In the genomic region with DNA sequence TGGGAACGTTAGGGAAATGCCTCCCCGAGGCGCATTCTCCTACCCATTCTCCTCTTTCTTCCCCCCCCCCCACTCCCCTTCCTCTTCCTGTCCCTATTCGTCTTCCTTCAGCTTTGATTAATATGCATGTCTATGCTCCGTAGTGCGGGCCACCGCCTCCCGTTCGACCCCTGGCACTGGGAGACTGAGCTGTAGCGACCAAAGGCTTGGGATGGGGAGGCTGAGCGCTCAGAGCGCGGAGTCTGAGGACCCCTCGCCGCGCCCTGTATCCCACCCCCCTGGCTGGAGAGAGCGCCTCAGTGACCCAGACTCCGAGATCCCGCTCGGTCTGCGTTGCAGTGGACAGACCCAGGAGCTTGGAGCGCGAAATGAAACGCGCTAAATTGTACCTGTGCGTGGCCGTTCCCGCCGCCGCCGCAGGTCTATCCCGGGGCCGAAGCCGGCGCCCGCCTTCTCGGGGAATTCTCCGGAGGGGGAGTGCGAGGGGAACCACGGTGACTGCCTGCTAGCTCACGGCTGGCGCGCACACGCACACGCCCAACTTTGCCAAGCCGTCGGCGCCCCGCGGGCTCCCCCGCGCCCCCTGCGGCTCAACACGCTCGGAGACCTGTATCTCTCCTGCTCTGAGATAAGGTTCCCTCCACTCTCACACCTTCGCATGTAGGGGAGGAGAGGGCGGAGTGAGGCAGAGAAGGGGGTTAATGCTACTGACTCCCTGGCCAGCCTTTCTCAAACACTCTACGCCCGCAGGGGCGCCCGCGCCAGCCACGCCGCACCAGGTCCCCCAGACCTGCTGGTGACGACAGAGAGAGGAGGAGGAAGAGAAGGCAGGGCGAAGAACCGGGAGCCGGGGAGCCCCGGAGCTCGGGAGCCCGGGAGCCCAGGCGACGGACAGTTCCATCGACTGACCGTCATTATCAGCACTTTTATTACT, we compare ENCODE assay signal across 12 cellular contexts. TPM values are rescaled to one million over a fixed set of nuclear protein-coding genes. Genes with fewer than 3 reads are reported as not detected.
DNase-seq lines count a peak whose midpoint lies in the region; ATAC-seq and TF ChIP-seq lines count a peak whose summit lies in the region.
"Had no signal": no experiment of that assay in that cellular context is flagged by ENCODE, and none has a peak within 500 bp of the region (broad histone marks: within the 10 kb centered on the region; RNA-seq: fewer than 3 reads in every experiment).

No MANE protein-coding gene starts in this region.

- ATAC-seq in GM21360 (IDR thresholded peaks at IDR 0.05; ENCODE audit: unreplicated experiment) (no peak), HG03442 (IDR thresholded peaks at IDR 0.05; ENCODE audit: unreplicated experiment) (no peak)

- no peak for TF ChIP-seq CTCF in esophagus squamous epithelium (IDR thresholded peaks at IDR 0.05)
- no peak for TF ChIP-seq CTCF in parathyroid adenoma (IDR thresholded peaks at IDR 0.05)

- no peak for TF ChIP-seq POLR2A in esophagus squamous epithelium (IDR thresholded peaks at IDR 0.05)

- intact Hi-C loops in esophagus squamous epithelium (cut with DNase I): no loop called here

- H3K27me3 ChIP-seq in BLaER1 (peaks cover 73% of the 10 kb centered on the region), esophagus squamous epithelium (peaks cover 0 to 59% (median 8%) of the 10 kb centered on the region in 4 donors), parathyroid adenoma (ENCODE audit: control insufficient read depth, insufficient read depth, low read length) (no peaks in the 10 kb centered on the region)
- H3K27me3 ChIP-seq: thyroid gland had no signal

- H3K27ac ChIP-seq in BLaER1 (no peak overlapping the region), esophagus squamous epithelium (peak overlapping the region in 1 of 4 donors; percentile 61), parathyroid adenoma (no peak overlapping the region)
- H3K27ac ChIP-seq: colonic mucosa, thyroid gland had no signal

- no peaks in the 10 kb centered on the region for H3K79me2 ChIP-seq in parathyroid adenoma

- peaks cover 38% of the 10 kb centered on the region for H3K9me3 ChIP-seq in BLaER1
- no peaks in the 10 kb centered on the region for H3K9me3 ChIP-seq in esophagus squamous epithelium
- H3K9me3 ChIP-seq in parathyroid adenoma (ENCODE audit: control insufficient read depth, low read length): no peaks in the 10 kb centered on the region
- H3K9me3 ChIP-seq: colonic mucosa, thyroid gland had no signal

- no peak overlapping the region for H2AFZ ChIP-seq in parathyroid adenoma

- H3K4me1 ChIP-seq in BLaER1: peaks cover 4% of the 10 kb centered on the region; the same call in 1 of the 2 replicates
- peaks cover 0 to 35% (median 0%) of the 10 kb centered on the region in 3 donors for H3K4me1 ChIP-seq in esophagus squamous epithelium
- H3K4me1 ChIP-seq in parathyroid adenoma: no peaks in the 10 kb centered on the region
- H3K4me1 ChIP-seq: colonic mucosa, thyroid gland had no signal

- DNase-seq in HK-2 (ENCODE audit: unreplicated experiment) (peak; percentile 39), esophagus squamous epithelium (lab: John Stamatoyannopoulos, UW) (no peak), NCI-H187 (lab: John Stamatoyannopoulos, UW) (no peak), hepatic stellate cell (ENCODE audit: low spot score) (no peak)
- DNase-seq: kidney had no signal

- WGBS in esophagus squamous epithelium, 2 donors: 3 to 40% methylated on average over 5 to 10 of the region's 75 CpGs

- H3K4me3 ChIP-seq in BLaER1: 0 out of 2 replicates have a peak overlapping the region, but pooled peaks have one; percentile 11
- peak overlapping the region in 3 of 4 donors; percentile 36 to 59 (median 47) for H3K4me3 ChIP-seq in esophagus squamous epithelium
- no peak overlapping the region for H3K4me3 ChIP-seq in parathyroid adenoma (ENCODE audit: low read depth, low read length)

- H3K9ac ChIP-seq in BLaER1 (no peak overlapping the region), parathyroid adenoma (no peak overlapping the region)

- no peaks in the 10 kb centered on the region; the same call in 1 of the 2 replicates for H4K20me1 ChIP-seq in BLaER1

- H3K36me3 ChIP-seq in BLaER1 (no peaks in the 10 kb centered on the region), esophagus squamous epithelium (no peaks in the 10 kb centered on the region), parathyroid adenoma (ENCODE audit: control insufficient read depth, insufficient read depth, low read length) (no peaks in the 10 kb centered on the region)
- H3K36me3 ChIP-seq: colonic mucosa, thyroid gland had no signal

- H3K4me2 ChIP-seq in BLaER1 (no peak overlapping the region), parathyroid adenoma (ENCODE audit: low read length) (peak overlapping the region; percentile 22)

RNA-seq across cellular contexts. Expression of a gene that starts 1.5 kb away (rescaled TPM):
- 1 to 10 TPM in 1 of 4 donors, under 1 TPM in 3; 0.22 to 1.7 (median 0.41) TPM for total RNA-seq in esophagus squamous epithelium
- total RNA-seq: MCF 10A had no signal
